Comparison of ENCODE assay signal across 1 cellular context in genomic region chr2:189633392-189633811, GRCh38.
TF ChIP-seq lines count a peak whose summit lies in the region.

No MANE protein-coding gene starts in this region.

TF ChIP-seq in HepG2, 621 proteins besides CTCF, POLR2A, EP300 and RAD21:
- TF ChIP-seq REL (CRISPR knock-in tag; conservative IDR thresholded peaks at IDR 0.05) = no peak
- peak; percentile 67 for TF ChIP-seq STAG1 (CRISPR knock-in tag; IDR thresholded peaks at IDR 0.05)
- TF ChIP-seq ZNF484 (CRISPR knock-in tag; IDR thresholded peaks at IDR 0.05; ENCODE audit: borderline replicate concordance, low read depth) = no peak
- TF ChIP-seq, protein P1, sequence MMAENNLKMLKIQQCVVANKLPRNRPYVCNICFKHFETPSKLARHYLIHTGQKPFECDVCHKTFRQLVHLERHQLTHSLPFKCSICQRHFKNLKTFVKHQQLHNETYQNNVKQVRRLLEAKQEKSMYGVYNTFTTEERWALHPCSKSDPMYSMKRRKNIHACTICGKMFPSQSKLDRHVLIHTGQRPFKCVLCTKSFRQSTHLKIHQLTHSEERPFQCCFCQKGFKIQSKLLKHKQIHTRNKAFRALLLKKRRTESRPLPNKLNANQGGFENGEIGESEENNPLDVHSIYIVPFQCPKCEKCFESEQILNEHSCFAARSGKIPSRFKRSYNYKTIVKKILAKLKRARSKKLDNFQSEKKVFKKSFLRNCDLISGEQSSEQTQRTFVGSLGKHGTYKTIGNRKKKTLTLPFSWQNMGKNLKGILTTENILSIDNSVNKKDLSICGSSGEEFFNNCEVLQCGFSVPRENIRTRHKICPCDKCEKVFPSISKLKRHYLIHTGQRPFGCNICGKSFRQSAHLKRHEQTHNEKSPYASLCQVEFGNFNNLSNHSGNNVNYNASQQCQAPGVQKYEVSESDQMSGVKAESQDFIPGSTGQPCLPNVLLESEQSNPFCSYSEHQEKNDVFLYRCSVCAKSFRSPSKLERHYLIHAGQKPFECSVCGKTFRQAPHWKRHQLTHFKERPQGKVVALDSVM (CRISPR knock-in tag; IDR thresholded peaks at IDR 0.05) = no peak
- TF ChIP-seq SMC3 (IDR thresholded peaks at IDR 0.05; ENCODE audit: low read length) = peak; percentile 38; the same call in 1 of the 2 replicates
- TF ChIP-seq GLI4 (CRISPR knock-in tag; IDR thresholded peaks at IDR 0.05; ENCODE audit: borderline replicate concordance) = no peak
- TF ChIP-seq ASH2L (IDR thresholded peaks at IDR 0.05; ENCODE audit: insufficient read length, low read depth, low read length) = no peak
- TF ChIP-seq ZNF609 (CRISPR knock-in tag; IDR thresholded peaks at IDR 0.05; ENCODE audit: borderline replicate concordance) = no peak
- no peak for TF ChIP-seq ARNTL (CRISPR knock-in tag; IDR thresholded peaks at IDR 0.05)
- TF ChIP-seq KDM6A (CRISPR knock-in tag; IDR thresholded peaks at IDR 0.05; ENCODE audit: low read depth) = no peak
- no peak for TF ChIP-seq POGK (CRISPR knock-in tag; conservative IDR thresholded peaks at IDR 0.05)
- TF ChIP-seq ZNF296 (CRISPR knock-in tag; conservative IDR thresholded peaks at IDR 0.05) = no peak
- TF ChIP-seq, protein P2, sequence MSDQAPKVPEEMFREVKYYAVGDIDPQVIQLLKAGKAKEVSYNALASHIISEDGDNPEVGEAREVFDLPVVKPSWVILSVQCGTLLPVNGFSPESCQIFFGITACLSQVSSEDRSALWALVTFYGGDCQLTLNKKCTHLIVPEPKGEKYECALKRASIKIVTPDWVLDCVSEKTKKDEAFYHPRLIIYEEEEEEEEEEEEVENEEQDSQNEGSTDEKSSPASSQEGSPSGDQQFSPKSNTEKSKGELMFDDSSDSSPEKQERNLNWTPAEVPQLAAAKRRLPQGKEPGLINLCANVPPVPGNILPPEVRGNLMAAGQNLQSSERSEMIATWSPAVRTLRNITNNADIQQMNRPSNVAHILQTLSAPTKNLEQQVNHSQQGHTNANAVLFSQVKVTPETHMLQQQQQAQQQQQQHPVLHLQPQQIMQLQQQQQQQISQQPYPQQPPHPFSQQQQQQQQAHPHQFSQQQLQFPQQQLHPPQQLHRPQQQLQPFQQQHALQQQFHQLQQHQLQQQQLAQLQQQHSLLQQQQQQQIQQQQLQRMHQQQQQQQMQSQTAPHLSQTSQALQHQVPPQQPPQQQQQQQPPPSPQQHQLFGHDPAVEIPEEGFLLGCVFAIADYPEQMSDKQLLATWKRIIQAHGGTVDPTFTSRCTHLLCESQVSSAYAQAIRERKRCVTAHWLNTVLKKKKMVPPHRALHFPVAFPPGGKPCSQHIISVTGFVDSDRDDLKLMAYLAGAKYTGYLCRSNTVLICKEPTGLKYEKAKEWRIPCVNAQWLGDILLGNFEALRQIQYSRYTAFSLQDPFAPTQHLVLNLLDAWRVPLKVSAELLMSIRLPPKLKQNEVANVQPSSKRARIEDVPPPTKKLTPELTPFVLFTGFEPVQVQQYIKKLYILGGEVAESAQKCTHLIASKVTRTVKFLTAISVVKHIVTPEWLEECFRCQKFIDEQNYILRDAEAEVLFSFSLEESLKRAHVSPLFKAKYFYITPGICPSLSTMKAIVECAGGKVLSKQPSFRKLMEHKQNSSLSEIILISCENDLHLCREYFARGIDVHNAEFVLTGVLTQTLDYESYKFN (CRISPR knock-in tag; conservative IDR thresholded peaks at IDR 0.05) = no peak
- no peak for TF ChIP-seq MBNL3 (CRISPR knock-in tag; conservative IDR thresholded peaks at IDR 0.05)
